Comparison of ENCODE assay signal across 17 cellular contexts in the genomic region with DNA sequence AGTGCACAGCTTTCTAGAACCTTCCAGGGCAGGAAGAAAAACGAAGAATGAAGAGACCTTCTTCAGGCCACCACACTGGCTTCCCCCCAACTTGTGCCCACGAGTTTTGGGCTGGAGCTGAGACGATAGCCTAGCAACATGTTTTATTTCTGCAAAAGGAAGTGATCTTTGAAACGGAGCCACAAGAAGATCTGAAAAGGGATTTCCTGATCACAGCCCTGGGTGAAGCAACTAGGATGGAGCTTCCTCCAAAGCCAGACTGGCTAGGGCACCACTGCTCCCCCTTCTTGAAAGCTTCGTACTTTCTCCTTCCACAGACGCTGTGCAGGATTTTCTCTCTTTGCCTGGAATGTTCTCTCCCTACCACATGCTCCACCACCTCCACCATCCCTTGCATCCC.
"Had no signal": no experiment of that assay in that cellular context is flagged by ENCODE, and none has a peak within 500 bp of the region (broad histone marks: within the 10 kb centered on the region; RNA-seq: fewer than 3 reads in every experiment).

No MANE protein-coding gene starts in this region.

- H3K36me3 Mint-ChIP-seq: naive thymus-derived CD8-positive, alpha-beta T cell had no signal

- ATAC-seq: left colon; left ventricle myocardium superior; mucosa of descending colon; naive thymus-derived CD8-positive, alpha-beta T cell; right cardiac atrium had no signal

- H3K27ac Mint-ChIP-seq: naive thymus-derived CD8-positive, alpha-beta T cell had no signal

- H3K4me2 ChIP-seq: hepatocyte had no signal

- H3K9me3 ChIP-seq: esophagus squamous epithelium, mucosa of descending colon, neutrophil, stomach had no signal

- DNase-seq: dermis blood vessel endothelial cell; esophagus squamous epithelium; foreskin fibroblast; left colon; left ventricle myocardium superior; mucosa of descending colon; naive thymus-derived CD8-positive, alpha-beta T cell; right cardiac atrium; small intestine; stimulated activated CD4-positive, alpha-beta T cell treated with anti-CD3 and anti-CD28 coated beads, Interleukin-12 subunit alpha, Interleukin-12 subunit beta, amount 100 ng/mL, for 4 hours; stimulated activated naive CD4-positive, alpha-beta T cell; stomach; trophoblast cell had no signal

- H3K4me1 Mint-ChIP-seq: naive thymus-derived CD8-positive, alpha-beta T cell had no signal

- H3K4me1 ChIP-seq: esophagus squamous epithelium, stomach had no signal

- H3K27me3 ChIP-seq: hepatocyte, stomach had no signal

- H3K4me3 ChIP-seq: esophagus squamous epithelium, hepatocyte, mucosa of descending colon, stomach had no signal

- H3K27ac ChIP-seq: esophagus squamous epithelium, hepatocyte, neutrophil had no signal

- H3K36me3 ChIP-seq: esophagus squamous epithelium, neutrophil, stomach had no signal

- H3K79me2 ChIP-seq: hepatocyte had no signal

- H3K4me3 Mint-ChIP-seq: naive thymus-derived CD8-positive, alpha-beta T cell had no signal

- FAIRE-seq: colon, small intestine, urothelium cell line had no signal

- H2AFZ ChIP-seq: hepatocyte had no signal
